11 cellular contexts compared by ENCODE assay signal in genomic region chr15:52317022-52317421, GRCh38. TPM values are rescaled to one million over a fixed set of nuclear protein-coding genes. Genes with fewer than 3 reads are reported as not detected.
"Had no signal": no experiment of that assay in that cellular context is flagged by ENCODE, and none has a peak within 500 bp of the region (broad histone marks: within the 10 kb centered on the region; RNA-seq: fewer than 3 reads in every experiment).

No MANE protein-coding gene starts in this region.

- H3K4me1 Mint-ChIP-seq: IgD-negative memory B cell had no signal

- ATAC-seq: HCT116, HepG2 had no signal

- DNase-seq: GM23248, GOT3, H7, HFFc6, KBM-7 had no signal

- H3K9me3 Mint-ChIP-seq: HFFc6, IgD-negative memory B cell had no signal

- H3K9me3 ChIP-seq: HAP-1 had no signal

- H3K27ac ChIP-seq: GM23248, HL-60 had no signal

- H3K4me1 ChIP-seq: HAP-1 had no signal

- H3K27me3 Mint-ChIP-seq: IgD-negative memory B cell had no signal

- H3K4me3 Mint-ChIP-seq: HFFc6, IgD-negative memory B cell had no signal

- H3K27ac Mint-ChIP-seq: HFFc6, IgD-negative memory B cell had no signal

- H3K4me3 ChIP-seq: GM23248, HAP-1 had no signal

- FAIRE-seq: HepG2 had no signal

RNA-seq across cellular contexts. Expression of gene MYO5C, which starts 21.4 kb away (rescaled TPM):
- total RNA-seq: GM23248, HT1080 had no signal
- polyA plus RNA-seq: GM23248 had no signal
